ENCODE assay signal across 35 cellular contexts in the genomic region with DNA sequence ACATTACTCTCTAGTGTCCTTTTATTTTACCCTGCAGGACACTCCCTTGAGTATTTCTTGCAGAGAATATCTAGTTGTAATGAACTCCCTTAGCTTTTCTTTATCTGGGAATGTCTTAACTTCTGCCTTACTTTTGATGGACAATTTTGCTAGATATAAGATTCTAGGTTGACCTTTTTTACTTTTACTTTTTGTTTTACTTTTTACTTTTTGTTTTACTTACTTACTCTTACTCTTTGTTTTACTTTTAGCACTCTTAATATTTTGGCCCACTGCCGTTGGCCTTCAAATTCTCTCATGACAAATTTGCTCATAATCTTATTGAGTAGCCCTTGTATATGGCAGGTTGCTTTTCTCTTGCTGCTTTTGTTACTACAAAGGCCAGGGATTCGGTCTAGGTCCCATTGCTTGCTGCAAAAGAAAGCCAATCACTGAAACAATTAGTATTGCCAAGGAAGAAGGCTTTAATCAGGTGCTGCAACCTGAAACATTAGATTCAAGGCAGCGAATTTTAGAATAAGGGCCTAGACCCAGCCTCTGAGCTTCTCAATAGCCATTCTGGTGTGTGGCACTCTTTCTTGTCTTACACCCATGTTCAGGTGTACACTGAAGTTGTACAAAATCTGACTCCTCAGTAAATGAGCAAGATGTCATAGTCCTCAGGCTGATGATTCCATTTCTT.
"Had no signal": no experiment of that assay in that cellular context is flagged by ENCODE, and none has a peak within 500 bp of the region (broad histone marks: within the 10 kb centered on the region; RNA-seq: fewer than 3 reads in every experiment).

No MANE protein-coding gene starts in this region.

- H3K4me1 ChIP-seq: ascending aorta had no signal

- H3K9me3 Mint-ChIP-seq: activated B cell treated with CpG ODN at 0.5 μM for 24 hours; activated CD4-positive, alpha-beta memory T cell treated with anti-CD3 and anti-CD28 coated beads for 36 hours; activated CD4-positive, alpha-beta T cell treated with anti-CD3 and anti-CD28 coated beads, Interleukin-2, amount 10 ng/mL, durations not matched to agents 24 days and 14 days; activated naive CD4-positive, alpha-beta T cell treated with anti-CD3 and anti-CD28 coated beads, Interleukin-2, amount 10 ng/mL, durations not matched to agents 7 days and 5 days; activated naive CD4-positive, alpha-beta T cell treated with anti-CD3 and anti-CD28 coated beads, Interleukin-2, amount 50 U/mL, for 24 hours; activated naive CD8-positive, alpha-beta T cell treated with anti-CD3 and anti-CD28 coated beads, Interleukin-2, amount 50 U/mL, for 24 hours; activated T-cell treated with anti-CD3 and anti-CD28 coated beads, Interleukin-2, amount 50 U/mL, for 24 hours; activated T-helper 2 cell treated with anti-CD3 and anti-CD28 coated beads, Interferon-gamma antibody, Interleukin-2, Interleukin-4, amounts not matched to agents 10 μg/mL and 5 μg/mL and 100 μg/mL, durations not matched to agents 14 hours and 24 hours and 36 hours; central memory CD8-positive, alpha-beta T cell; T-helper 1 cell treated with Interleukin-12 subunit alpha and Interleukin-12 subunit beta and Interleukin-4 antibody, amounts not matched to agents 30 μg/mL and 1 μg/mL, for 36 hours; T-helper 2 cell treated with Interferon-gamma antibody and Interleukin-4, amounts not matched to agents 5 μg/mL and 100 μg/mL, for 36 hours had no signal

- H3K36me3 Mint-ChIP-seq: activated CD4-positive, alpha-beta memory T cell treated with anti-CD3 and anti-CD28 coated beads for 36 hours; activated CD8-positive, alpha-beta memory T cell treated with anti-CD3 and anti-CD28 coated beads, Interleukin-2, amount 10 ng/mL, durations not matched to agents 7 days and 5 days; activated naive CD4-positive, alpha-beta T cell treated with anti-CD3 and anti-CD28 coated beads, Interleukin-2, amount 10 ng/mL, durations not matched to agents 7 days and 5 days; activated naive CD4-positive, alpha-beta T cell treated with anti-CD3 and anti-CD28 coated beads, Interleukin-2, amount 50 U/mL, for 24 hours; activated naive CD8-positive, alpha-beta T cell; activated naive CD8-positive, alpha-beta T cell treated with anti-CD3 and anti-CD28 coated beads, Interleukin-2, amount 10 ng/mL, durations not matched to agents 7 days and 5 days; brain had no signal

- ATAC-seq: activated CD8-positive, alpha-beta memory T cell treated with anti-CD3 and anti-CD28 coated beads, Interleukin-2, amount 10 ng/mL, durations not matched to agents 7 days and 5 days; activated CD8-positive, alpha-beta T cell treated with anti-CD3 and anti-CD28 coated beads, Interleukin-2, amount 10 ng/mL, durations not matched to agents 7 days and 5 days; activated naive CD8-positive, alpha-beta T cell treated with anti-CD3 and anti-CD28 coated beads, Interleukin-2, amount 50 U/mL, for 24 hours had no signal

- H3K4me1 Mint-ChIP-seq: activated B cell treated with CpG ODN at 0.5 μM for 24 hours; activated CD4-positive, alpha-beta T cell treated with anti-CD3 and anti-CD28 coated beads, Interleukin-2, amount 10 ng/mL, durations not matched to agents 24 days and 14 days; activated naive CD4-positive, alpha-beta T cell treated with anti-CD3 and anti-CD28 coated beads, Interleukin-2, amount 10 ng/mL, durations not matched to agents 7 days and 5 days; activated naive CD4-positive, alpha-beta T cell treated with anti-CD3 and anti-CD28 coated beads, Interleukin-2, amount 50 U/mL, for 24 hours; activated naive CD8-positive, alpha-beta T cell treated with anti-CD3 and anti-CD28 coated beads, Interleukin-2, amount 10 ng/mL, durations not matched to agents 7 days and 5 days; activated naive CD8-positive, alpha-beta T cell treated with anti-CD3 and anti-CD28 coated beads, Interleukin-2, amount 50 U/mL, for 24 hours; brain; central memory CD8-positive, alpha-beta T cell had no signal

- H3K27ac ChIP-seq: ascending aorta, cardiac muscle cell, VCaP had no signal

- H3K4me3 Mint-ChIP-seq: activated B cell treated with CpG ODN at 0.5 μM for 24 hours; activated CD4-positive, alpha-beta memory T cell treated with anti-CD3 and anti-CD28 coated beads for 36 hours; activated CD4-positive, alpha-beta T cell treated with anti-CD3 and anti-CD28 coated beads, Interleukin-2, amount 10 ng/mL, durations not matched to agents 24 days and 14 days; activated CD8-positive, alpha-beta memory T cell treated with anti-CD3 and anti-CD28 coated beads, Interleukin-2, amount 10 ng/mL, durations not matched to agents 7 days and 5 days; activated CD8-positive, alpha-beta T cell treated with anti-CD3 and anti-CD28 coated beads, Interleukin-2, amount 10 ng/mL, durations not matched to agents 7 days and 5 days; activated naive CD4-positive, alpha-beta T cell treated with anti-CD3 and anti-CD28 coated beads, Interleukin-2, amount 10 ng/mL, durations not matched to agents 7 days and 5 days; activated naive CD4-positive, alpha-beta T cell treated with anti-CD3 and anti-CD28 coated beads, Interleukin-2, amount 50 U/mL, for 24 hours; activated naive CD8-positive, alpha-beta T cell; activated naive CD8-positive, alpha-beta T cell treated with anti-CD3 and anti-CD28 coated beads, Interleukin-2, amount 10 ng/mL, durations not matched to agents 7 days and 5 days; activated naive CD8-positive, alpha-beta T cell treated with anti-CD3 and anti-CD28 coated beads, Interleukin-2, amount 50 U/mL, for 24 hours; activated T-cell treated with anti-CD3 and anti-CD28 coated beads, Interleukin-2, amount 50 U/mL, for 24 hours; brain; central memory CD8-positive, alpha-beta T cell; T-helper 1 cell treated with Interleukin-12 subunit alpha and Interleukin-12 subunit beta and Interleukin-4 antibody, amounts not matched to agents 30 μg/mL and 1 μg/mL, for 36 hours; T-helper 2 cell treated with Interferon-gamma antibody and Interleukin-4, amounts not matched to agents 5 μg/mL and 100 μg/mL, for 36 hours had no signal

- H3K27me3 Mint-ChIP-seq: activated B cell treated with CpG ODN at 0.5 μM for 24 hours; activated naive CD4-positive, alpha-beta T cell treated with anti-CD3 and anti-CD28 coated beads, Interleukin-2, amount 10 ng/mL, durations not matched to agents 7 days and 5 days; central memory CD8-positive, alpha-beta T cell had no signal

- H3K27ac Mint-ChIP-seq: activated B cell treated with CpG ODN at 0.5 μM for 24 hours; activated CD4-positive, alpha-beta memory T cell treated with anti-CD3 and anti-CD28 coated beads for 36 hours; activated CD4-positive, alpha-beta T cell treated with anti-CD3 and anti-CD28 coated beads, Interleukin-2, amount 10 ng/mL, durations not matched to agents 24 days and 14 days; activated CD8-positive, alpha-beta memory T cell treated with anti-CD3 and anti-CD28 coated beads, Interleukin-2, amount 10 ng/mL, durations not matched to agents 7 days and 5 days; activated CD8-positive, alpha-beta T cell treated with anti-CD3 and anti-CD28 coated beads, Interleukin-2, amount 10 ng/mL, durations not matched to agents 7 days and 5 days; activated naive CD4-positive, alpha-beta T cell treated with anti-CD3 and anti-CD28 coated beads, Interleukin-2, amount 10 ng/mL, durations not matched to agents 7 days and 5 days; activated naive CD4-positive, alpha-beta T cell treated with anti-CD3 and anti-CD28 coated beads, Interleukin-2, amount 50 U/mL, for 24 hours; activated naive CD8-positive, alpha-beta T cell; activated naive CD8-positive, alpha-beta T cell treated with anti-CD3 and anti-CD28 coated beads, Interleukin-2, amount 10 ng/mL, durations not matched to agents 7 days and 5 days; activated naive CD8-positive, alpha-beta T cell treated with anti-CD3 and anti-CD28 coated beads, Interleukin-2, amount 50 U/mL, for 24 hours; activated T-cell treated with anti-CD3 and anti-CD28 coated beads, Interleukin-2, amount 50 U/mL, for 24 hours; activated T-helper 2 cell treated with anti-CD3 and anti-CD28 coated beads, Interferon-gamma antibody, Interleukin-2, Interleukin-4, amounts not matched to agents 10 μg/mL and 5 μg/mL and 100 μg/mL, durations not matched to agents 14 hours and 24 hours and 36 hours; brain; T-helper 1 cell treated with Interleukin-12 subunit alpha and Interleukin-12 subunit beta and Interleukin-4 antibody, amounts not matched to agents 30 μg/mL and 1 μg/mL, for 36 hours; T-helper 2 cell treated with Interferon-gamma antibody and Interleukin-4, amounts not matched to agents 5 μg/mL and 100 μg/mL, for 36 hours had no signal

- H3K27me3 ChIP-seq: ascending aorta, cardiac muscle cell had no signal

- DNase-seq: activated B cell treated with CpG ODN at 0.5 μM for 24 hours; activated CD4-positive, alpha-beta memory T cell treated with anti-CD3 and anti-CD28 coated beads for 36 hours; activated CD4-positive, alpha-beta T cell treated with anti-CD3 and anti-CD28 coated beads for 4 hours; activated CD4-positive, alpha-beta T cell treated with anti-CD3 and anti-CD28 coated beads, Interleukin-2, amount 10 ng/mL, durations not matched to agents 24 days and 14 days; activated CD4-positive, alpha-beta T cell treated with anti-CD3 and anti-CD28 coated beads, Interleukin-2, amount 50 U/mL, for 1 hour; activated CD4-positive, alpha-beta T cell treated with anti-CD3 and anti-CD28 coated beads, Interleukin-2, amount 50 U/mL, for 4 hours; activated CD4-positive, CD25-positive, alpha-beta regulatory T cell treated with anti-CD3 and anti-CD28 coated beads, Interleukin-2, amount 50 U/mL, for 72 hours; activated CD8-positive, alpha-beta memory T cell treated with anti-CD3 and anti-CD28 coated beads for 24 hours; activated CD8-positive, alpha-beta memory T cell treated with anti-CD3 and anti-CD28 coated beads, Interleukin-2, amount 10 ng/mL, durations not matched to agents 7 days and 5 days; activated CD8-positive, alpha-beta memory T cell treated with anti-CD3 and anti-CD28 coated beads, Interleukin-2, amount 50 U/mL, for 48 hours; activated CD8-positive, alpha-beta T cell treated with anti-CD3 and anti-CD28 coated beads, Interleukin-2, amount 10 ng/mL, durations not matched to agents 7 days and 5 days; activated effector memory CD4-positive, alpha-beta T cell treated with Interleukin-2 at 50 U/mL for 16 hours; activated gamma-delta T cell; activated naive CD4-positive, alpha-beta T cell treated with anti-CD3 and anti-CD28 coated beads, Interleukin-2, amount 10 ng/mL, durations not matched to agents 7 days and 5 days; activated naive CD4-positive, alpha-beta T cell treated with Interleukin-2 at 50 U/mL for 16 hours; activated naive CD8-positive, alpha-beta T cell treated with anti-CD3 and anti-CD28 coated beads, Interleukin-2, amount 10 ng/mL, durations not matched to agents 7 days and 5 days; activated naive CD8-positive, alpha-beta T cell treated with anti-CD3 and anti-CD28 coated beads, Interleukin-2, amount 50 U/mL, for 24 hours; activated T-cell treated with anti-CD3 and anti-CD28 coated beads, Interleukin-2, amount 50 U/mL, for 24 hours; activated T-cell treated with anti-CD3 and anti-CD28 coated beads, Interleukin-2, amount 50 U/mL, for 48 hours; amygdala; anterior cingulate cortex; caudate nucleus; cerebellar nuclear complex; T-helper 2 cell; T-helper 9 cell had no signal

- H3K4me3 ChIP-seq: ascending aorta, cardiac muscle cell had no signal

- H3K36me3 ChIP-seq: ascending aorta, cardiac muscle cell had no signal
